2 cellular contexts compared by ENCODE assay signal in the genomic region with DNA sequence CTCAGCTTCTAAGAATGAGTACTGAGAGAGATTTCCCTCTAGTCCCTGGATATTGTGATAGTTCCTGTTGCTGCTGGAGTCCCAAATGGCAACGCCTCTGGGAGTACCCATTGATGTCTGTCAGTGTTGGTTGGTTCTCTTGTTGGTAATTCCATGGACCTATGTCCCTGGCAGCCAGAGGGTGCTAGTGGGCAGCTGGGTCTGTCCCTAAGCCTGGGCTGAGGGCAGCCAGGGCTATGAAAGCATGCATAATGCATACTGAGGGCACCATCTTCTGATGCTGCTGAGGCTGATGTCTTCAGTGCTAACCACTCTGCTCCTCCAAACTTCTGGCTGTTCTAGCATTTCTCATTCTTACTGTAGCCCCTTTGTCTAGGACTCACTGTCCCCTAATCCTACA.
TF ChIP-seq lines count a peak whose summit lies in the region.

No MANE protein-coding gene starts in this region.

TF ChIP-seq in IMR-90, 13 proteins besides CTCF, POLR2A, EP300 and RAD21:
- TF ChIP-seq SMC3 (IDR thresholded peaks at IDR 0.05; ENCODE audit: low read depth, low read length) (no peak), NFE2L2 (IDR thresholded peaks at IDR 0.05; ENCODE audit: low read depth, low read length) (no peak), BHLHE40 (IDR thresholded peaks at IDR 0.05; ENCODE audit: low read depth, low read length) (no peak), CEBPB (IDR thresholded peaks at IDR 0.05; ENCODE audit: low read depth, low read length) (no peak), MXI1 (IDR thresholded peaks at IDR 0.05; ENCODE audit: borderline replicate concordance, low read depth, low read length) (no peak)

TF ChIP-seq in GM12878, 131 proteins besides CTCF, POLR2A, EP300 and RAD21:
- TF ChIP-seq SPI1 (IDR thresholded peaks at IDR 0.05; ENCODE audit: borderline replicate concordance, insufficient read depth, low read depth, low read length) (no peak), POU2F2 (IDR thresholded peaks at IDR 0.05; ENCODE audit: borderline replicate concordance, low read depth, low read length) (peak; percentile 40; the same call in 1 of the 3 replicates), USF2 (IDR thresholded peaks at IDR 0.05; ENCODE audit: borderline replicate concordance, low read depth, low read length) (no peak)
